10 cellular contexts compared by ENCODE assay signal in the genomic region with DNA sequence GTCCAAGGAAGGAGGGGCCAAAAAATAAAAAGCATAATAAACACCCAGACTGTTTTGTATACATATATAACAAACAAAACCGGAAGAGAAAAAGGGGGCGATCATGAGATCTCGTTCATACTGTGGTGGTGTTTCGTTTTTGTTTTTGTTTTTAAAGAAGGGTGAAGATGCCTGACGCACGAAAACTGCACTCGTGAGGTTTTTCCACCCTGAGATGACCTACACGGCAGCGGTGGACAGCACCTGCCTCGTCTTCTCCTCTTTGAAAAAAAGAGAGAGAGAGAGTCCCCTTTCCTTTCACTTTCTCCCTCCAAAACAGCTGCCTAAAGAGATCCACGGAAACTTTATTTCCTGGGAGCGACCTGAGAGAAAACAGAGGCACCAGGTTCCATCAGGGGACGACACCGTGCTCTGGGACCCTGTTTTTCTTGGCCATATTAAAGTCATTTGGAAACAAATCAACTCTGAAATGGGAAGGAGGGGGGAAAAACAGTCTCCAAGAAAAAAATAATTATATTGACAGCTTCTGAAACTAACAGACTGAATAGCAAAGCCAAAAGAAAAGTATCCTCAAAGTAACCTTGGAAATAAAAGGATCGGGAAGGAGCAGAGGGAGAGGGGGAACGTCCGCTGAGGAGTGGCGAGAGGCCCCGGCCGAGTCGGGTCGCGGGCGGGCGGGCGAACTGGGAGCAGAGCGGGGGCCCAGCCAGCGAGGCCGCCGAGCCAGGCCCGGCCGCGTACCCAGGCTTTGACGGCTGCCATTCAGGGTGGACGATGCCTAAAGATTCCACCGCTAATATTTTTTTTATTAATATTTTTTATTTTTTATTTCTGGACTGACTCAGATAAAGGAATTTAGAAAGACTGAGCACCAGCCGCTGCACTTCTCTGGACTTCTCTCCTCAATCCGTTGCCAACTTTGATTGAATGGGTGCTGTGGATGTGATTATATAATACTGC. TPM values are rescaled to one million over a fixed set of nuclear protein-coding genes. Genes with fewer than 3 reads are reported as not detected.
DNase-seq lines count a peak whose midpoint lies in the region; ATAC-seq and TF ChIP-seq lines count a peak whose summit lies in the region.
"Had no signal": no experiment of that assay in that cellular context is flagged by ENCODE, and none has a peak within 500 bp of the region (broad histone marks: within the 10 kb centered on the region; RNA-seq: fewer than 3 reads in every experiment).

No MANE protein-coding gene starts in this region.

- peak overlapping the region; percentile 23 for H3K4me3 ChIP-seq in GM12875 (ENCODE audit: low read depth, low read length)
- peak overlapping the region in 1 of 2 experiments; percentile 62 for H3K4me3 ChIP-seq in mesenchymal stem cell (ENCODE audit: insufficient read depth in 1 of 2, low read depth in 1 of 2, low read length in 2 of 2)
- no peak overlapping the region for H3K4me3 ChIP-seq in WERI-Rb-1 (ENCODE audit: low read depth, low read length)
- H3K4me3 ChIP-seq: K562 had no signal

- no peak overlapping the region for H2BK15ac ChIP-seq in mesenchymal stem cell (ENCODE audit: low read depth, poor library complexity, severe bottlenecking)

- H2AK5ac ChIP-seq in mesenchymal stem cell (ENCODE audit: low read length, severe bottlenecking) = no peak overlapping the region

- peaks cover 34% of the 10 kb centered on the region for H3K4me1 Mint-ChIP-seq in activated naive CD8-positive, alpha-beta T cell treated with anti-CD3 and anti-CD28 coated beads, Interleukin-2, amount 50 U/mL, for 24 hours

- no peak overlapping the region for H4K8ac ChIP-seq in mesenchymal stem cell (ENCODE audit: low read length)

- peak overlapping the region; percentile 45 for H3K4me2 ChIP-seq in mesenchymal stem cell (ENCODE audit: low read length, poor library complexity, severe bottlenecking)

- H3K27me3 Mint-ChIP-seq in activated naive CD8-positive, alpha-beta T cell treated with anti-CD3 and anti-CD28 coated beads, Interleukin-2, amount 50 U/mL, for 24 hours = peaks cover 74% of the 10 kb centered on the region

- H3K9me3 ChIP-seq in mesenchymal stem cell (ENCODE audit: control insufficient read depth, low read length) = no peaks in the 10 kb centered on the region
- H3K9me3 ChIP-seq in WERI-Rb-1 (ENCODE audit: severe bottlenecking) = peaks cover 19% of the 10 kb centered on the region

- H3K36me3 ChIP-seq in mesenchymal stem cell (ENCODE audit: control insufficient read depth in 1 of 2, insufficient read depth in 2 of 2, low read depth in 1 of 2, low read length in 2 of 2) (no peaks in the 10 kb centered on the region), WERI-Rb-1 (no peaks in the 10 kb centered on the region)

- peak; percentile 7 for DNase-seq in Ammon's horn (ENCODE audit: low spot score)
- DNase-seq in activated naive CD8-positive, alpha-beta T cell treated with anti-CD3 and anti-CD28 coated beads, Interleukin-2, amount 50 U/mL, for 24 hours = no peak
- DNase-seq in mesenchymal stem cell = no peak
- DNase-seq in NCI-H526 (lab: John Stamatoyannopoulos, UW) = no peak
- no peak for DNase-seq in WERI-Rb-1
- no peak for DNase-seq in NCI-H1436 treated with DMSO at 0.1 percent for 48 hours (lab: John Stamatoyannopoulos, UW)
- no peak for DNase-seq in glomerular visceral epithelial cell (ENCODE audit: extremely low spot score)
- DNase-seq: DMS79 had no signal

- peak overlapping the region; percentile 68 for H3K4me3 Mint-ChIP-seq in activated naive CD8-positive, alpha-beta T cell treated with anti-CD3 and anti-CD28 coated beads, Interleukin-2, amount 50 U/mL, for 24 hours

- H2BK5ac ChIP-seq in mesenchymal stem cell (ENCODE audit: low read depth, low read length, poor library complexity, severe bottlenecking) = no peak overlapping the region

- H3K27ac Mint-ChIP-seq in activated naive CD8-positive, alpha-beta T cell treated with anti-CD3 and anti-CD28 coated beads, Interleukin-2, amount 50 U/mL, for 24 hours = peak overlapping the region; percentile 52

- H3K27me3 ChIP-seq in mesenchymal stem cell (ENCODE audit: control insufficient read depth in 1 of 2, insufficient read depth in 1 of 2, low read length in 2 of 2) (peaks cover 73 to 79% of the 10 kb centered on the region in 2 experiments), WERI-Rb-1 (ENCODE audit: insufficient read depth, low read depth, severe bottlenecking) (peaks cover 77% of the 10 kb centered on the region)

- no peak overlapping the region for H3K23ac ChIP-seq in mesenchymal stem cell (ENCODE audit: low read length in 2 of 2)

- no peak overlapping the region for H4K91ac ChIP-seq in mesenchymal stem cell (ENCODE audit: low read length)

- no peak overlapping the region for H2BK12ac ChIP-seq in mesenchymal stem cell (ENCODE audit: low read length in 2 of 2)

- no peak overlapping the region for H2AFZ ChIP-seq in mesenchymal stem cell (ENCODE audit: low read depth, low read length)

- TF ChIP-seq CTCF in GM12875 (IDR thresholded peaks at IDR 0.05; ENCODE audit: borderline replicate concordance, insufficient read depth, low read depth, low read length) = no peak
- TF ChIP-seq CTCF in WERI-Rb-1 (IDR thresholded peaks at IDR 0.05; ENCODE audit: low read depth, low read length) = no peak

- no peak for ATAC-seq in activated naive CD8-positive, alpha-beta T cell treated with anti-CD3 and anti-CD28 coated beads, Interleukin-2, amount 50 U/mL, for 24 hours
- ATAC-seq: K562 had no signal

- no peak overlapping the region for H3K4ac ChIP-seq in mesenchymal stem cell (ENCODE audit: low read depth in 1 of 2, low read length in 2 of 2)

- no peak overlapping the region for H3K14ac ChIP-seq in mesenchymal stem cell (ENCODE audit: low read length in 2 of 2)

- peaks cover 29% of the 10 kb centered on the region for H3K4me1 ChIP-seq in mesenchymal stem cell (ENCODE audit: control insufficient read depth, insufficient read depth, low read depth, low read length)

- H3K79me1 ChIP-seq in mesenchymal stem cell (replicated peaks; ENCODE audit: low read length, poor library complexity, severe bottlenecking) = no peaks in the 10 kb centered on the region

- H2BK120ac ChIP-seq in mesenchymal stem cell (ENCODE audit: low read depth, low read length) = no peak overlapping the region

- H3K36me3 Mint-ChIP-seq in activated naive CD8-positive, alpha-beta T cell treated with anti-CD3 and anti-CD28 coated beads, Interleukin-2, amount 50 U/mL, for 24 hours (ENCODE audit: low read depth) = peaks cover 15% of the 10 kb centered on the region

- H3K18ac ChIP-seq in mesenchymal stem cell (ENCODE audit: low read depth in 1 of 2, low read length in 2 of 2) = no peak overlapping the region

- 0% methylated on average over 23 of the region's 38 CpGs for WGBS in mesenchymal stem cell

- H3K9ac ChIP-seq in mesenchymal stem cell (ENCODE audit: low read length) = no peak overlapping the region

- H3K27ac ChIP-seq in mesenchymal stem cell (ENCODE audit: low read length, poor library complexity, severe bottlenecking) (no peak overlapping the region), WERI-Rb-1 (no peak overlapping the region)

- H3K9me3 Mint-ChIP-seq in activated naive CD8-positive, alpha-beta T cell treated with anti-CD3 and anti-CD28 coated beads, Interleukin-2, amount 50 U/mL, for 24 hours = peaks cover 12% of the 10 kb centered on the region

RNA-seq across cellular contexts. Expression of a gene that starts 3.6 kb away (rescaled TPM):
- not detected for polyA plus RNA-seq in mesenchymal stem cell (2013, experiment 1 of 2)
- not detected for polyA plus RNA-seq in mesenchymal stem cell (2013, experiment 2 of 2)
- polyA plus RNA-seq: K562 had no signal
